Comparison of ENCODE assay signal across 1 cellular context in genomic region chr2:151264157-151264835, GRCh38.
TF ChIP-seq lines count a peak whose summit lies in the region.

No MANE protein-coding gene starts in this region.

TF ChIP-seq in K562, 482 proteins besides CTCF, POLR2A, EP300 and RAD21:
- TF ChIP-seq ZNF239 (CRISPR knock-in tag; IDR thresholded peaks at IDR 0.05) (no peak), HMBOX1 (IDR thresholded peaks at IDR 0.05) (no peak), IRF2 (CRISPR knock-in tag; IDR thresholded peaks at IDR 0.05) (no peak), PHTF2 (CRISPR knock-in tag; IDR thresholded peaks at IDR 0.05) (no peak), ZNF445 (CRISPR knock-in tag; IDR thresholded peaks at IDR 0.05; ENCODE audit: low read depth) (no peak), DEAF1 (CRISPR knock-in tag; IDR thresholded peaks at IDR 0.05) (no peak), HNRNPUL1 (IDR thresholded peaks at IDR 0.05; ENCODE audit: low read length) (no peak), FOXP4 (CRISPR knock-in tag; IDR thresholded peaks at IDR 0.05; ENCODE audit: borderline replicate concordance) (no peak), SAFB2 (IDR thresholded peaks at IDR 0.05; ENCODE audit: borderline replicate concordance, low read depth, low read length, severe bottlenecking) (no peak), MBD2 (IDR thresholded peaks at IDR 0.05; ENCODE audit: borderline replicate concordance, low read depth) (no peak), BCL6 (CRISPR knock-in tag; IDR thresholded peaks at IDR 0.05) (no peak), NFIC (IDR thresholded peaks at IDR 0.05) (no peak)
